ENCODE assay signal across 11 cellular contexts in the genomic region with DNA sequence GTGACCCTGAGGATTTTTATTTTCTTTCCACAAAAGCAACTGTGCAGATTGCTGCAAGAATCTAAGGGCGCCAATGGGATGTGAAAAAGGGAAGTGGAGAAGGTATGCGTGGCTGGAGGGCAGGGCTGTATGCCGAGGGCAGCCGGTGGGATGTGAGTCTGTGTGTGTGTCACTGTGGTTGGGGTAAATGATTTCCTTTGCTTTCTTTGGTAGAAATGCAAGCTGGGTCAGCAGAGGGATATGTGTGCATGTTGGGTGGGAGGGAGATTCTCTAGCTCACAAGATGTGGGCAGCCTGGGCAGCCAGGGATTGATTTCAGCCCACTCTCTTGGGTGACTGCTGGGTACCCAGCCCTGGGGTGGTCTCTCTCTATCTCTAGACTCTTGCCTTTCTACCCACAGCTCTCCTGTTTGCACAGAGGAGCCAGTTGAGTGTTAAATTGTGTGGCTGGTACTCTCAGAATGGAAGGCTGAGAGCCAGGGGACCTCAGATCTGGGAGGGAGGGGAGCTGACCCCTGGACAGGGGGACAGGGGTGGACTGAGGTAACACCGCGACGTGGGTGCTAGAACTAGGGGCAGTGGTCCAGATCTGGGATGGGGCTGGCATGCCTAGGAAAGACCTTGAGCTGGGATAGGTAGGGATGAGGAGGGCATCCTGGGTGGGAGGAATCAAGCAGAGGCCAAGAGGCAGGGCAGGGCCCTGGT. TPM values are rescaled to one million over a fixed set of nuclear protein-coding genes. Genes with fewer than 3 reads are reported as not detected.
A peak's percentile ranks its signal among the peaks of the same experiment; 100 is the strongest.
DNase-seq lines count a peak whose midpoint lies in the region; ATAC-seq and TF ChIP-seq lines count a peak whose summit lies in the region.
"Had no signal": no experiment of that assay in that cellular context is flagged by ENCODE, and none has a peak within 500 bp of the region (broad histone marks: within the 10 kb centered on the region; RNA-seq: fewer than 3 reads in every experiment).

No MANE protein-coding gene starts in this region.

- H3K9me3 Mint-ChIP-seq in brain, result no peaks in the 10 kb centered on the region
- no peaks in the 10 kb centered on the region for H3K9me3 Mint-ChIP-seq in type B pancreatic cell

- peaks cover 9% of the 10 kb centered on the region for H3K4me1 ChIP-seq in MM.1S (ENCODE audit: low read length)
- H3K4me1 ChIP-seq: BE2C had no signal

- no peak overlapping the region for H2AFZ ChIP-seq in MM.1S (ENCODE audit: low read length)

- ATAC-seq in Right ventricle myocardium superior (ENCODE audit: poor library complexity), result no peak

- no peaks in the 10 kb centered on the region for H3K36me3 ChIP-seq in MM.1S (replicated peaks; ENCODE audit: insufficient read depth, low read length)
- H3K36me3 ChIP-seq: BE2C, ovary had no signal

- intact Hi-C loops in cardiac septum (cut with DNase I) (no loop called here), Right ventricle myocardium superior (cut with DNase I) (no loop called here)

- H3K9me2 ChIP-seq in MM.1S (replicated peaks; ENCODE audit: insufficient read depth, low read length), result no peaks in the 10 kb centered on the region

- 0 out of 2 replicates have a peak, but pooled peaks cover 6% of the 10 kb centered on the region for H3F3A ChIP-seq in MM.1S (ENCODE audit: insufficient read depth, low read length)

- H3K4me3 ChIP-seq in MM.1S (ENCODE audit: low read length), result no peak overlapping the region
- H3K4me3 ChIP-seq: ovary had no signal

- peaks cover 51% of the 10 kb centered on the region for H3K4me1 Mint-ChIP-seq in brain
- peaks cover 23% of the 10 kb centered on the region for H3K4me1 Mint-ChIP-seq in type B pancreatic cell (ENCODE audit: unreplicated experiment)

- H3K27me3 Mint-ChIP-seq in brain (peaks cover 10% of the 10 kb centered on the region), type B pancreatic cell (peaks cover 8% of the 10 kb centered on the region)

- no peak overlapping the region for H3K9ac ChIP-seq in MM.1S (ENCODE audit: low read length)

- H3K27me3 ChIP-seq in MM.1S (replicated peaks; ENCODE audit: insufficient read depth, low read length), result no peaks in the 10 kb centered on the region
- H3K27me3 ChIP-seq: ovary had no signal

- TF ChIP-seq CTCF in brain (conservative IDR thresholded peaks at IDR 0.05) (no peak), type B pancreatic cell (conservative IDR thresholded peaks at IDR 0.05) (no peak), MM.1S (IDR thresholded peaks at IDR 0.05; ENCODE audit: low read length) (no peak)

- no peaks in the 10 kb centered on the region for H3K79me2 ChIP-seq in MM.1S (ENCODE audit: low read length)

- peak overlapping the region; percentile 33 to 88 (median 66) for H3K4me3 Mint-ChIP-seq in brain
- peak overlapping the region; percentile 38 for H3K4me3 Mint-ChIP-seq in type B pancreatic cell

- no peaks in the 10 kb centered on the region for H4K20me1 ChIP-seq in MM.1S (ENCODE audit: insufficient read depth, low read length)

- H3K27ac ChIP-seq in MM.1S (ENCODE audit: low read length), result no peak overlapping the region
- H3K27ac ChIP-seq: ovary had no signal

- DNase-seq in cardiac septum (ENCODE audit: low spot score) (peak; percentile 69), Right ventricle myocardium superior (no peak), M059J (ENCODE audit: low read depth) (peak; percentile 90), type B pancreatic cell (ENCODE audit: extremely low spot score, unreplicated experiment) (no peak), MM.1S (no peak), putamen (ENCODE audit: low spot score) (no peak)
- no peak for DNase-seq in stimulated activated CD4-positive, alpha-beta T cell treated with anti-CD3 and anti-CD28 coated beads, Interleukin-2, amount 100 ng/mL, for 24 hours
- DNase-seq: BE2C, NCI-H2171 had no signal

- peak overlapping the region in 3 of 5 experiments; percentile 22 to 48 (median 23) for H3K27ac Mint-ChIP-seq in brain
- no peak overlapping the region for H3K27ac Mint-ChIP-seq in type B pancreatic cell

- no peaks in the 10 kb centered on the region for H3K9me3 ChIP-seq in MM.1S (replicated peaks; ENCODE audit: insufficient read depth, low read length)
- H3K9me3 ChIP-seq: BE2C, ovary had no signal

- H3K36me3 Mint-ChIP-seq in brain (peaks cover 11% of the 10 kb centered on the region), type B pancreatic cell (peaks cover 5% of the 10 kb centered on the region)

- H3K4me2 ChIP-seq in MM.1S (ENCODE audit: low read depth, low read length), result no peak overlapping the region; the same call in 1 of the 2 replicates

RNA-seq across cellular contexts. Expression of a gene that starts 3.5 kb away (rescaled TPM):
- 2.7 TPM for total RNA-seq in cardiac septum
- total RNA-seq in Right ventricle myocardium superior, result 3.3 TPM
- 56.5 and 67.0 TPM in 2 replicates for total RNA-seq in M059J (2014; rRNA removed; shearing (Covaris generic))
- polyA plus RNA-seq in brain (ENCODE audit: insufficient read depth, low read depth, low replicate concordance), result 40.4 TPM
- total RNA-seq in type B pancreatic cell (ENCODE audit: low replicate concordance), result 17.2 and 18.9 TPM in 2 replicates

Comparison
In these comparisons a context has a peak if more than half of its experiments do, and no peak if none do; other contexts are left out.
1. DNase-seq: peak in cardiac septum (single experiment) and M059J (single experiment); none in Right ventricle myocardium superior (single experiment), type B pancreatic cell (single experiment), MM.1S (single experiment), stimulated activated CD4-positive, alpha-beta T cell treated with anti-CD3 and anti-CD28 coated beads, Interleukin-2, amount 100 ng/mL, for 24 hours (0 of 2) and putamen (single experiment).